ENCODE assay signal across 15 cellular contexts in genomic region chr13:45859682-45860081, GRCh38. TPM values are rescaled to one million over a fixed set of nuclear protein-coding genes. Genes with fewer than 3 reads are reported as not detected.
DNase-seq lines count a peak whose midpoint lies in the region; TF ChIP-seq lines count a peak whose summit lies in the region.
"Had no signal": no experiment of that assay in that cellular context is flagged by ENCODE, and none has a peak within 500 bp of the region (broad histone marks: within the 10 kb centered on the region; RNA-seq: fewer than 3 reads in every experiment).

No MANE protein-coding gene starts in this region.

- H2BK12ac ChIP-seq in H9 (ENCODE audit: insufficient read length, low read depth, low read length): no peak overlapping the region

- H2BK5ac ChIP-seq in H9 (ENCODE audit: insufficient read length, low read length): no peak overlapping the region

- H2BK120ac ChIP-seq in H9 (ENCODE audit: low read depth, low read length, poor library complexity, severe bottlenecking): no peak overlapping the region

- H2AK5ac ChIP-seq in H9 (ENCODE audit: insufficient read length, low read length): no peak overlapping the region

- H4K20me1 ChIP-seq in H9 (ENCODE audit: control insufficient read depth, insufficient read depth, insufficient read length): no peaks in the 10 kb centered on the region

- WGBS in H9 (ENCODE audit: extremely low coverage, insufficient read length, low lambda C conversion rate): no CpG with 5 or more reads among the region's 2 CpGs
- WGBS in endodermal cell (ENCODE audit: insufficient coverage in 1 of 2, insufficient read length in 1 of 2), 2 experiments: 50 to 69% methylated on average over 2 of the region's 2 CpGs
- WGBS in tibial nerve, 2 donors: 16 to 42% methylated on average over 2 of the region's 2 CpGs
- WGBS in transverse colon (ENCODE audit: low coverage in 1 of 2), 2 donors: 17 to 39% methylated on average over 1 to 2 of the region's 2 CpGs

- H3K9me3 Mint-ChIP-seq in H9 (peaks cover 2 to 5% of the 10 kb centered on the region in 2 experiments; a peak in 2 of 5 replicates), endodermal cell (peaks cover 3% of the 10 kb centered on the region), nephron (peaks cover 5% of the 10 kb centered on the region)

- H3K36me3 Mint-ChIP-seq in H9 (ENCODE audit: insufficient read depth in 1 of 3, low read depth in 3 of 3) (no peaks in the 10 kb centered on the region; a peak in 1 of 7 replicates), endodermal cell (ENCODE audit: low read depth) (no peaks in the 10 kb centered on the region), nephron (ENCODE audit: low read depth) (no peaks in the 10 kb centered on the region)
- H3K36me3 Mint-ChIP-seq: CD4-positive, CD25-positive, alpha-beta regulatory T cell had no signal

- no peaks in the 10 kb centered on the region for H3K79me2 ChIP-seq in H9 (ENCODE audit: insufficient read depth, low read length)

- H2AFZ ChIP-seq in H9 (ENCODE audit: low read length): no peak overlapping the region

- H3K79me1 ChIP-seq in H9 (ENCODE audit: insufficient read depth, low read depth, low read length, poor library complexity, severe bottlenecking): no peaks in the 10 kb centered on the region

- intact Hi-C loops in transverse colon (cut with DNase I; ENCODE audit: low total_unique reads): no loop called here

- no peak overlapping the region for H4K91ac ChIP-seq in H9 (ENCODE audit: insufficient read length, low read depth, low read length)

- H3K9me3 ChIP-seq in H9 (ENCODE audit: control insufficient read depth, low read depth, low read length) (no peaks in the 10 kb centered on the region), endodermal cell (ENCODE audit: control insufficient read depth, low read length) (peaks cover 1% of the 10 kb centered on the region), tibial nerve (peaks cover 0 to 6% (median 0%) of the 10 kb centered on the region in 4 donors), transverse colon (peaks cover 0 to 3% of the 10 kb centered on the region in 2 donors)

- TF ChIP-seq POLR2A in tibial nerve (IDR thresholded peaks at IDR 0.05) (no peak), transverse colon (IDR thresholded peaks at IDR 0.05) (no peak)

- H3K23me2 ChIP-seq in H9 (ENCODE audit: insufficient read length, low read depth, low read length, poor library complexity, severe bottlenecking): no peaks in the 10 kb centered on the region

- H3K4me2 ChIP-seq in H9 (ENCODE audit: insufficient read depth, insufficient read length, low read length): no peak overlapping the region

- TF ChIP-seq CTCF in H9 (conservative IDR thresholded peaks at IDR 0.05) (no peak), RWPE1 (conservative IDR thresholded peaks at IDR 0.05; ENCODE audit: low read depth) (no peak), endodermal cell (conservative IDR thresholded peaks at IDR 0.05) (no peak), nephron (IDR thresholded peaks at IDR 0.05; ENCODE audit: unreplicated experiment in 3 of 3) (no peak), tibial nerve (IDR thresholded peaks at IDR 0.05) (no peak), transverse colon (IDR thresholded peaks at IDR 0.05) (no peak)

- H3K18ac ChIP-seq in H9 (ENCODE audit: insufficient read length, low read depth, low read length): no peak overlapping the region

- H3K27ac ChIP-seq in H9 (ENCODE audit: insufficient read length, low read depth, low read length) (no peak overlapping the region), RWPE1 (no peak overlapping the region), endodermal cell (ENCODE audit: low read depth, low read length) (peak overlapping the region; percentile 33), tibial nerve (no peak overlapping the region), transverse colon (no peak overlapping the region)

- in situ Hi-C loops in transverse colon (cut with MboI; ENCODE audit: low pct_ligation_motif_present in 1 of 4, low pct_unique_long_range_greater_than_20kb in 1 of 4, low sequenced_read_pairs in 3 of 4): no loop called here

- H3K4me3 Mint-ChIP-seq in H9 (no peak overlapping the region), endodermal cell (no peak overlapping the region), nephron (no peak overlapping the region)
- H3K4me3 Mint-ChIP-seq: CD4-positive, CD25-positive, alpha-beta regulatory T cell had no signal

- H3T11ph ChIP-seq in H9 (ENCODE audit: low read length): no peak overlapping the region

- H4K5ac ChIP-seq in H9 (ENCODE audit: insufficient read length, low read depth, low read length): no peak overlapping the region

- no peak overlapping the region for H3K4ac ChIP-seq in H9 (ENCODE audit: low read depth, low read length)

- no peak for TF ChIP-seq EP300 in tibial nerve (IDR thresholded peaks at IDR 0.05)
- TF ChIP-seq EP300 in transverse colon (IDR thresholded peaks at IDR 0.05; ENCODE audit: low read depth): no peak

- H2BK20ac ChIP-seq in H9 (ENCODE audit: low read depth, low read length, poor library complexity, severe bottlenecking): no peak overlapping the region

- H3K56ac ChIP-seq in H9 (ENCODE audit: insufficient read length, low read depth, low read length): no peak overlapping the region

- H3K27me3 ChIP-seq in H9 (ENCODE audit: insufficient read depth, low read length) (no peaks in the 10 kb centered on the region), endodermal cell (ENCODE audit: control insufficient read depth, insufficient read depth, low read length, poor library complexity, severe bottlenecking) (no peaks in the 10 kb centered on the region), tibial nerve (no peaks in the 10 kb centered on the region), transverse colon (peaks cover 3% of the 10 kb centered on the region)

- H3K27me3 Mint-ChIP-seq in H9 (ENCODE audit: low read depth) (peaks cover 8% of the 10 kb centered on the region), endodermal cell (ENCODE audit: insufficient read depth) (peaks cover 3% of the 10 kb centered on the region), nephron (ENCODE audit: low read depth) (no peaks in the 10 kb centered on the region)

- H3K4me3 ChIP-seq in endodermal cell (ENCODE audit: low read length): no peak overlapping the region
- H3K4me3 ChIP-seq in tibial nerve: no peak overlapping the region
- H3K4me3 ChIP-seq in transverse colon: no peak overlapping the region
- H3K4me3 ChIP-seq: GM12878 had no signal

- peaks cover 9 to 16% of the 10 kb centered on the region in 2 experiments for H3K4me1 Mint-ChIP-seq in H9
- peaks cover 3% of the 10 kb centered on the region for H3K4me1 Mint-ChIP-seq in endodermal cell
- peaks cover 14% of the 10 kb centered on the region for H3K4me1 Mint-ChIP-seq in nephron
- H3K4me1 Mint-ChIP-seq: CD4-positive, CD25-positive, alpha-beta regulatory T cell had no signal

- no peaks in the 10 kb centered on the region for H3K36me3 ChIP-seq in endodermal cell (ENCODE audit: control insufficient read depth, insufficient read depth, low read length)
- no peaks in the 10 kb centered on the region for H3K36me3 ChIP-seq in tibial nerve
- H3K36me3 ChIP-seq in transverse colon: no peaks in the 10 kb centered on the region

- CTCF ChIA-PET in RWPE1 (lab: Yijun Ruan, JAX): no interaction called here

- H3K9ac ChIP-seq in H9 (ENCODE audit: extremely low read depth, insufficient read length, low read length): no peak overlapping the region
- no peak overlapping the region for H3K9ac ChIP-seq in endodermal cell (ENCODE audit: extremely low read depth, low read length, poor library complexity, severe bottlenecking)

- no peak overlapping the region for H3K23ac ChIP-seq in H9 (ENCODE audit: insufficient read length, low read depth, low read length)

- no peak overlapping the region for H4K8ac ChIP-seq in H9 (replicated peaks; ENCODE audit: insufficient read length, low read depth, low read length)

- H3K4me1 ChIP-seq in H9 (ENCODE audit: insufficient read depth, low read length) (no peaks in the 10 kb centered on the region), endodermal cell (ENCODE audit: control insufficient read depth, insufficient read depth, low read length) (no peaks in the 10 kb centered on the region), tibial nerve (no peaks in the 10 kb centered on the region), transverse colon (no peaks in the 10 kb centered on the region)

- H3K14ac ChIP-seq in H9 (ENCODE audit: insufficient read depth, low read length): no peak overlapping the region

- POLR2A ChIA-PET in RWPE1 (lab: Yijun Ruan, JAX; ENCODE audit: low non-redundant PET): no interaction called here

- H2BK15ac ChIP-seq in H9 (ENCODE audit: low read depth, low read length): no peak overlapping the region

- no peak overlapping the region; a peak in 1 of 7 replicates for H3K27ac Mint-ChIP-seq in H9
- H3K27ac Mint-ChIP-seq in endodermal cell: no peak overlapping the region
- peak overlapping the region; percentile 71 to 80 (median 74) for H3K27ac Mint-ChIP-seq in nephron
- H3K27ac Mint-ChIP-seq: CD4-positive, CD25-positive, alpha-beta regulatory T cell had no signal

- DNase-seq in H9 (peak; percentile 35), RWPE1 (ENCODE audit: low spot score) (peak; percentile 20), endodermal cell (peak; percentile 60), HPDE6-E6E7 (ENCODE audit: extremely low spot score) (no peak), tibial nerve (ENCODE audit: low spot score in 2 of 2) (no peak), transverse colon (no peak)
- DNase-seq in activated CD8-positive, alpha-beta memory T cell treated with anti-CD3 and anti-CD28 coated beads for 24 hours: no peak
- DNase-seq: CD4-positive, CD25-positive, alpha-beta regulatory T cell; KG1; NCI-H1048; NCI-H345; NCI-H526 treated with DMSO at 0.1 percent for 48 hours; PC-3 had no signal

RNA-seq across cellular contexts. Expression of gene SIAH3, which starts 8.1 kb away (rescaled TPM):
- not detected in 2 replicates for total RNA-seq in H9 (2021)
- total RNA-seq in endodermal cell: not detected
- polyA plus RNA-seq in endodermal cell (2013, experiment 1 of 2): 0.21 TPM
- polyA plus RNA-seq in endodermal cell (2013, experiment 2 of 2): 0.12 TPM
- total RNA-seq in tibial nerve: not detected
- total RNA-seq in transverse colon: not detected
- total RNA-seq: CD4-positive, CD25-positive, alpha-beta regulatory T cell; GM12878; PC-3 had no signal
- polyA plus RNA-seq: GM12878 had no signal

Comparison
In these comparisons a context has a peak if more than half of its experiments do, and no peak if none do; other contexts are left out.
1. DNase-seq: peak in H9 (single experiment), RWPE1 (single experiment) and endodermal cell (single experiment); none in HPDE6-E6E7 (single experiment), activated CD8-positive, alpha-beta memory T cell treated with anti-CD3 and anti-CD28 coated beads for 24 hours (single experiment), tibial nerve (0 of 2) and transverse colon (single experiment).
2. H3K27ac Mint-ChIP-seq: peak in nephron (3 of 3); none in H9 (0 of 3) and endodermal cell (single experiment).